ENCODE assay signal across 1 cellular context in genomic region chr1:188402986-188403385, GRCh38.
TF ChIP-seq lines count a peak whose summit lies in the region.

No MANE protein-coding gene starts in this region.

TF ChIP-seq in K562, 482 proteins besides CTCF, POLR2A, EP300 and RAD21 (continued from another document):
- TF ChIP-seq PBX2 (CRISPR knock-in tag; IDR thresholded peaks at IDR 0.05; ENCODE audit: low read depth) = no peak
- TF ChIP-seq PBX2 (tag; conservative IDR thresholded peaks at IDR 0.05; ENCODE audit: low read depth) = 0 out of 2 replicates have a peak, but pooled peaks have one; percentile 11
